ENCODE assay signal across 16 cellular contexts in the genomic region with DNA sequence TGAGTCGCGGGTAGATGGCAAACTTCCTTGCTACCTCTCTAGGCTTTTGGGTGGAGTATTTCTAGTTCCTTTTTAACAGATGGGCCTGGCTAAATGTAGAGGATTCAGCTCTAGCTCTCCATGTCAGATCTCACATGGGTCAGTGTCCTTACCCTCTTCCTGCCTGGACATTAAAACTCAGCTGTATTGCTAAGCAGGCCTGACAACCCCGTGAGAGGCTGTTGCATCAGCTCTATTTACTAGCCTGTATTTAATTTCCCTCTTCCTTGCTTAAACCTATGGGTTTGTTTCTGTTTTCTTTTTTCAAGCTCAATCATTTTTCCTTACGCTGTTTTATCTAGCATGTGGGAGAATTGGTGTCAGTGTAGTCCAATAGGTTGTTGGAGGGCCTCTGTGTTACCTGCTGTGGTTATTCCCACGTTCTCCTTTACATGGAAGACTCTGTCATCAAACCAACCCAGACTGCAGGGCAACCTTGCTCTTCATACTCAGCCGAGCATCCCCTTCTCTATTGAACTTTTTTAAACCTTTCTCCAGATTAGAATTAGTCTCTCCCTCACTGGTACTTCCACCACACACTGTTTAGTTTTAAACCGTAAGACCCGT.
DNase-seq lines count a peak whose midpoint lies in the region; ATAC-seq, FAIRE-seq and TF ChIP-seq lines count a peak whose summit lies in the region.
"Had no signal": no experiment of that assay in that cellular context is flagged by ENCODE, and none has a peak within 500 bp of the region (broad histone marks: within the 10 kb centered on the region; RNA-seq: fewer than 3 reads in every experiment).

No MANE protein-coding gene starts in this region.

- peak overlapping the region; percentile 99 for H3K27ac ChIP-seq in astrocyte (ENCODE audit: low read depth, low read length)
- no peak overlapping the region for H3K27ac ChIP-seq in testis
- H3K27ac ChIP-seq in spleen: peak overlapping the region in 3 of 8 donors; percentile 26 to 59 (median 35)
- H3K27ac ChIP-seq: ascending aorta, ovary had no signal

- WGBS in testis, 2 donors: 88 to 89% methylated on average over 8 of the region's 8 CpGs
- 80 to 87% (median 86%) methylated on average over 8 of the region's 8 CpGs for WGBS in spleen, 5 donors

- H3K27ac Mint-ChIP-seq in activated CD4-positive, alpha-beta T cell treated with anti-CD3 and anti-CD28 coated beads, Interleukin-2, amount 10 ng/mL, durations not matched to agents 24 days and 14 days: no peak overlapping the region
- H3K27ac Mint-ChIP-seq in astrocyte (ENCODE audit: unreplicated experiment): peak overlapping the region; percentile 13
- H3K27ac Mint-ChIP-seq: effector memory CD8-positive, alpha-beta T cell; memory B cell had no signal

- DNase-seq in activated CD4-positive, alpha-beta T cell treated with anti-CD3 and anti-CD28 coated beads, Interleukin-2, amount 10 ng/mL, durations not matched to agents 24 days and 14 days: peak; percentile 30
- no peak for DNase-seq in activated CD4-positive, alpha-beta T cell treated with anti-CD3 and anti-CD28 coated beads for 4 hours
- DNase-seq in astrocyte (ENCODE audit: low read depth) (no peak), left ventricle myocardium superior (no peak), testis (peak; percentile 21), HTR-8/SVneo (ENCODE audit: insufficient read length, low spot score) (no peak), SK-N-DZ (ENCODE audit: low spot score) (no peak), spleen (no peak)
- DNase-seq: DND-41; effector memory CD8-positive, alpha-beta T cell; ovary; stimulated activated CD4-positive, alpha-beta T cell treated with anti-CD3 and anti-CD28 coated beads, Interleukin-1b, Interleukin-23, amount 100 ng/mL, for 48 hours had no signal

- no peaks in the 10 kb centered on the region for H3K79me2 ChIP-seq in astrocyte (ENCODE audit: insufficient read depth, low read length)

- no peaks in the 10 kb centered on the region for H3K36me3 ChIP-seq in astrocyte (ENCODE audit: insufficient read depth, low read length)
- H3K36me3 ChIP-seq in testis (ENCODE audit: low read depth, missing control alignments): no peaks in the 10 kb centered on the region
- H3K36me3 ChIP-seq in spleen: no peaks in the 10 kb centered on the region
- H3K36me3 ChIP-seq: ascending aorta, ovary, upper lobe of left lung had no signal

- no peak for TF ChIP-seq POLR2A in testis (IDR thresholded peaks at IDR 0.05)
- no peak for TF ChIP-seq POLR2A in spleen (IDR thresholded peaks at IDR 0.05)

- no peak overlapping the region for H3K4me3 Mint-ChIP-seq in activated CD4-positive, alpha-beta T cell treated with anti-CD3 and anti-CD28 coated beads, Interleukin-2, amount 10 ng/mL, durations not matched to agents 24 days and 14 days
- H3K4me3 Mint-ChIP-seq in astrocyte (ENCODE audit: unreplicated experiment): peak overlapping the region; percentile 52
- H3K4me3 Mint-ChIP-seq: effector memory CD8-positive, alpha-beta T cell; memory B cell had no signal

- H3K36me3 Mint-ChIP-seq in activated CD4-positive, alpha-beta T cell treated with anti-CD3 and anti-CD28 coated beads, Interleukin-2, amount 10 ng/mL, durations not matched to agents 24 days and 14 days (ENCODE audit: low read depth): no peaks in the 10 kb centered on the region
- no peaks in the 10 kb centered on the region for H3K36me3 Mint-ChIP-seq in astrocyte (ENCODE audit: low read depth, unreplicated experiment)
- H3K36me3 Mint-ChIP-seq: memory B cell had no signal

- H3K27me3 Mint-ChIP-seq in activated CD4-positive, alpha-beta T cell treated with anti-CD3 and anti-CD28 coated beads, Interleukin-2, amount 10 ng/mL, durations not matched to agents 24 days and 14 days: no peaks in the 10 kb centered on the region
- no peaks in the 10 kb centered on the region for H3K27me3 Mint-ChIP-seq in astrocyte (ENCODE audit: low read depth, unreplicated experiment)
- H3K27me3 Mint-ChIP-seq: memory B cell had no signal

- intact Hi-C loops in activated CD4-positive, alpha-beta T cell treated with anti-CD3 and anti-CD28 coated beads, Interleukin-2, amount 10 ng/mL, durations not matched to agents 24 days and 14 days (cut with micrococcal nuclease): no loop called here
- intact Hi-C loops in left ventricle myocardium superior (cut with micrococcal nuclease): no loop called here
- intact Hi-C loops in testis (cut with DNase I; ENCODE audit: low total_unique reads): no loop called here
- intact Hi-C loops in spleen (cut with DNase I; ENCODE audit: low total_unique reads): no loop called here

- H4K20me1 ChIP-seq in astrocyte (ENCODE audit: insufficient read depth, low read length): no peaks in the 10 kb centered on the region

- peaks cover 5% of the 10 kb centered on the region for H3K4me1 Mint-ChIP-seq in activated CD4-positive, alpha-beta T cell treated with anti-CD3 and anti-CD28 coated beads, Interleukin-2, amount 10 ng/mL, durations not matched to agents 24 days and 14 days
- H3K4me1 Mint-ChIP-seq in astrocyte (ENCODE audit: low read depth, unreplicated experiment): peaks cover 18% of the 10 kb centered on the region

- FAIRE-seq in astrocyte (lab: Jason Lieb, UNC) (no peak), HTR-8/SVneo (lab: Jason Lieb, UNC) (no peak)
- FAIRE-seq: GM12891 had no signal

- no peak overlapping the region for H3K4me2 ChIP-seq in astrocyte (ENCODE audit: low read length)

- ATAC-seq in left ventricle myocardium superior: peak; percentile 67
- ATAC-seq: effector memory CD8-positive, alpha-beta T cell had no signal

- no peak overlapping the region for H2AFZ ChIP-seq in astrocyte (ENCODE audit: low read depth, low read length)

- peaks cover 13% of the 10 kb centered on the region for H3K9me3 Mint-ChIP-seq in activated CD4-positive, alpha-beta T cell treated with anti-CD3 and anti-CD28 coated beads, Interleukin-2, amount 10 ng/mL, durations not matched to agents 24 days and 14 days
- peaks cover 3% of the 10 kb centered on the region for H3K9me3 Mint-ChIP-seq in astrocyte (ENCODE audit: unreplicated experiment)
- H3K9me3 Mint-ChIP-seq: effector memory CD8-positive, alpha-beta T cell; memory B cell had no signal

- H3K4me1 ChIP-seq in astrocyte (ENCODE audit: insufficient read depth, low read length): peaks cover 38% of the 10 kb centered on the region
- H3K4me1 ChIP-seq in testis: no peaks in the 10 kb centered on the region
- H3K4me1 ChIP-seq in spleen: peaks cover 0 to 10% (median 0%) of the 10 kb centered on the region in 6 donors
- H3K4me1 ChIP-seq: ascending aorta had no signal

- peaks cover 9% of the 10 kb centered on the region for H3K9me3 ChIP-seq in astrocyte (ENCODE audit: insufficient read depth, low read depth, low read length)
- no peaks in the 10 kb centered on the region for H3K9me3 ChIP-seq in testis
- H3K9me3 ChIP-seq in spleen: no peaks in the 10 kb centered on the region
- H3K9me3 ChIP-seq: ascending aorta, ovary, upper lobe of left lung had no signal

- H3K27me3 ChIP-seq in astrocyte (ENCODE audit: insufficient read depth, low read length) (no peaks in the 10 kb centered on the region), testis (no peaks in the 10 kb centered on the region), spleen (replicated peaks in 1 of 7) (no peaks in the 10 kb centered on the region)
- H3K27me3 ChIP-seq: ascending aorta, ovary, upper lobe of left lung had no signal

- H3K4me3 ChIP-seq in astrocyte (ENCODE audit: insufficient read depth, low read depth, low read length): no peak overlapping the region
- no peak overlapping the region for H3K4me3 ChIP-seq in testis
- H3K4me3 ChIP-seq in spleen: no peak overlapping the region
- H3K4me3 ChIP-seq: ascending aorta, ovary, upper lobe of left lung had no signal

- peak overlapping the region; percentile 60 for H3K9ac ChIP-seq in astrocyte (ENCODE audit: low read length)

- TF ChIP-seq CTCF in astrocyte (IDR thresholded peaks at IDR 0.05; ENCODE audit: insufficient read depth, low read depth, low read length) (no peak), testis (IDR thresholded peaks at IDR 0.05) (no peak), spleen (IDR thresholded peaks at IDR 0.05 in 8 of 11, conservative IDR thresholded peaks at IDR 0.05 in 3 of 11) (no peak)

Comparison
In these comparisons a context has a peak if more than half of its experiments do, and no peak if none do; other contexts are left out.
1. DNase-seq: peak in activated CD4-positive, alpha-beta T cell treated with anti-CD3 and anti-CD28 coated beads, Interleukin-2, amount 10 ng/mL, durations not matched to agents 24 days and 14 days (single experiment) and testis (single experiment); none in activated CD4-positive, alpha-beta T cell treated with anti-CD3 and anti-CD28 coated beads for 4 hours (0 of 2), astrocyte (single experiment), left ventricle myocardium superior (single experiment), HTR-8/SVneo (single experiment), SK-N-DZ (single experiment) and spleen (single experiment).